1 cellular context compared by ENCODE assay signal in the genomic region with DNA sequence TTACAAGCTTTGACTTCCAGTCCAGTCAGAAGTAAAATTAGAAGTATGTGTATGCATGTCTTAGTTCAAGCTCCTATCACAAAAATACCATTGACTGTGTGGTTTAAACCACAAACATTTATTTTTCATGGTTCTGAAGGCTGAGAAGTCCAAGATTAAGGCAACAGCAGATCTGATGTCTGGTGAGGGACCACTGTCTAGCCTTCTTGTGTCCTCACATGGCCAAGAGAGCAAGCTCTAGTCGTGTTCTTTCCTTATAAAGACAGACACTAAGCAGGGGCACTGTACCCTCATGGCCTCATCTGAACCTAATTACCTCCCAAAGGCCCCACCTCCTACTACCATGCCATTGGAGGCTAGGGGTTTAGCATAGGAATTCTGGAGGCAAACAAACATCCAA.
TF ChIP-seq lines count a peak whose summit lies in the region.

No MANE protein-coding gene starts in this region.

TF ChIP-seq in IMR-90, 13 proteins besides CTCF, POLR2A, EP300 and RAD21 (continued from another document):
- TF ChIP-seq BHLHE40 (IDR thresholded peaks at IDR 0.05; ENCODE audit: low read depth, low read length) (no peak), MAFK (IDR thresholded peaks at IDR 0.05; ENCODE audit: low read depth, low read length) (no peak), MAZ (IDR thresholded peaks at IDR 0.05; ENCODE audit: borderline replicate concordance, low read depth, low read length) (no peak), SMC3 (IDR thresholded peaks at IDR 0.05; ENCODE audit: low read depth, low read length) (no peak), RCOR1 (IDR thresholded peaks at IDR 0.05; ENCODE audit: insufficient replicate concordance, low read length) (no peak)
